13 cellular contexts compared by ENCODE assay signal in the genomic region with DNA sequence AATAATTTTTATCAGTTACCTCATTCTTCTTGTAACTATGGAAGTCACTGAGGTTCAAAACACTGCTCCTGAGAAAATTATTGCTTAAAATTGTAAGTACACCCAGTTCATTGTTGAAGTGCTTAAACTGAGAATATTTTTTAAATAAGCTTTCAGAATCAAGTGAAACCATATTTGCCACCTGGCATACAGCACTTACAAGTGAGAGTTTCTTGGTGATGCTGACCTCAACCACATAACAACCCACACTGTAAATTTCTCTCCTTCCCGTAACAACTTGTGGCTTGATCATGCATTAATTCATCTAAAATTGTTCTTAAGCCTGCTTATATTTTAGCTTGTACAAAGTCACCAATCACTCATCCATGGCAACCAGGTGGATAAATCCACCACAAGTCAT. TPM values are rescaled to one million over a fixed set of nuclear protein-coding genes. Genes with fewer than 3 reads are reported as not detected.
DNase-seq lines count a peak whose midpoint lies in the region; ATAC-seq, FAIRE-seq and TF ChIP-seq lines count a peak whose summit lies in the region.
"Had no signal": no experiment of that assay in that cellular context is flagged by ENCODE, and none has a peak within 500 bp of the region (broad histone marks: within the 10 kb centered on the region; RNA-seq: fewer than 3 reads in every experiment).

No MANE protein-coding gene starts in this region.

- peaks cover 7% of the 10 kb centered on the region for H3K4me1 ChIP-seq in osteoblast (ENCODE audit: insufficient read depth, low read length)

- DNase-seq in GM12891 (ENCODE audit: insufficient read length, low spot score) = no peak
- no peak for DNase-seq in COLO829 (ENCODE audit: low spot score)
- no peak for DNase-seq in GM10248 (ENCODE audit: extremely low spot score)
- no peak for DNase-seq in osteoblast (ENCODE audit: insufficient read length, low spot score, missing footprints)
- no peak for DNase-seq in activated CD4-positive, alpha-beta memory T cell treated with anti-CD3 and anti-CD28 coated beads, Interleukin-2, amount 10 ng/mL, durations not matched to agents 7 days and 5 days
- DNase-seq: activated CD8-positive, alpha-beta memory T cell treated with anti-CD3 and anti-CD28 coated beads, Interleukin-2, amount 50 U/mL, for 4 hours; foreskin melanocyte; midbrain; NCI-H2029 had no signal

- no peaks in the 10 kb centered on the region for H3K36me3 Mint-ChIP-seq in activated CD4-positive, alpha-beta memory T cell treated with anti-CD3 and anti-CD28 coated beads, Interleukin-2, amount 10 ng/mL, durations not matched to agents 7 days and 5 days (ENCODE audit: low read depth)

- FAIRE-seq in GM12891 (lab: Jason Lieb, UNC) = peak; percentile 16

- no peaks in the 10 kb centered on the region for H3K9me3 ChIP-seq in osteoblast (ENCODE audit: low read depth, low read length)

- TF ChIP-seq POLR2A in GM12891 (IDR thresholded peaks at IDR 0.05; ENCODE audit: low read depth, low read length) = peak; percentile 83; the same call in 1 of the 2 replicates
- TF ChIP-seq POLR2A in Raji (IDR thresholded peaks at IDR 0.05; ENCODE audit: insufficient read depth, low read depth, low read length) = peak; percentile 51; the same call in 1 of the 2 replicates

- POLR2A ChIA-PET in GM10248 (lab: Yijun Ruan, JAX) = no interaction called here
- POLR2A ChIA-PET in activated CD4-positive, alpha-beta memory T cell treated with anti-CD3 and anti-CD28 coated beads, Interleukin-2, amount 10 ng/mL, durations not matched to agents 7 days and 5 days (lab: Charles Lee) = interaction anchor here (1.2 kb wide), 1 partner anchor 34 kb away, joined by 4 read pairs; the partner anchor contains the start of gene IMMP2L

- H3K27me3 Mint-ChIP-seq in activated CD4-positive, alpha-beta memory T cell treated with anti-CD3 and anti-CD28 coated beads, Interleukin-2, amount 10 ng/mL, durations not matched to agents 7 days and 5 days = no peaks in the 10 kb centered on the region

- no peak overlapping the region for H3K27ac Mint-ChIP-seq in activated CD4-positive, alpha-beta memory T cell treated with anti-CD3 and anti-CD28 coated beads, Interleukin-2, amount 10 ng/mL, durations not matched to agents 7 days and 5 days

- no peak overlapping the region for H3K4me3 ChIP-seq in osteoblast (ENCODE audit: insufficient read depth, low read length)
- H3K4me3 ChIP-seq: SK-N-MC had no signal

- H4K20me1 ChIP-seq in osteoblast (ENCODE audit: insufficient read depth, low read length) = no peaks in the 10 kb centered on the region

- no peak for TF ChIP-seq CTCF in GM10248 (IDR thresholded peaks at IDR 0.05; ENCODE audit: control extremely low read depth, extremely low read depth, low read depth, missing control alignments)
- TF ChIP-seq CTCF in osteoblast (IDR thresholded peaks at IDR 0.05; ENCODE audit: extremely low read depth, low read depth, low read length) = no peak

- H3K4me3 Mint-ChIP-seq in activated CD4-positive, alpha-beta memory T cell treated with anti-CD3 and anti-CD28 coated beads, Interleukin-2, amount 10 ng/mL, durations not matched to agents 7 days and 5 days = no peak overlapping the region

- peak; percentile 81 for ATAC-seq in GM19468 (IDR thresholded peaks at IDR 0.05; ENCODE audit: extremely low read depth, unreplicated experiment)
- ATAC-seq in HG03045 (IDR thresholded peaks at IDR 0.05; ENCODE audit: unreplicated experiment) = peak; percentile 73

- H3K4me2 ChIP-seq in osteoblast (ENCODE audit: insufficient read depth, low read length) = no peak overlapping the region

- no peak overlapping the region for H3K27ac ChIP-seq in osteoblast (ENCODE audit: low read depth, low read length)
- H3K27ac ChIP-seq: SK-N-MC had no signal

- no peaks in the 10 kb centered on the region for H3K36me3 ChIP-seq in osteoblast (ENCODE audit: insufficient read depth, low read length)

- no peaks in the 10 kb centered on the region for H3K9me3 Mint-ChIP-seq in activated CD4-positive, alpha-beta memory T cell treated with anti-CD3 and anti-CD28 coated beads, Interleukin-2, amount 10 ng/mL, durations not matched to agents 7 days and 5 days

- CTCF ChIA-PET in GM10248 (lab: Yijun Ruan, JAX) = interaction anchor here (1.4 kb wide), 1 partner anchor 8 kb away, joined by 3 read pairs; no protein-coding TSS in a partner anchor
- CTCF ChIA-PET in activated CD4-positive, alpha-beta memory T cell treated with anti-CD3 and anti-CD28 coated beads, Interleukin-2, amount 10 ng/mL, durations not matched to agents 7 days and 5 days (lab: Charles Lee) = no interaction called here

- H3K4me1 Mint-ChIP-seq in activated CD4-positive, alpha-beta memory T cell treated with anti-CD3 and anti-CD28 coated beads, Interleukin-2, amount 10 ng/mL, durations not matched to agents 7 days and 5 days = peaks cover 4% of the 10 kb centered on the region

- no peaks in the 10 kb centered on the region for H3K27me3 ChIP-seq in osteoblast (ENCODE audit: insufficient read depth, low read length)

- H3K79me2 ChIP-seq in osteoblast (ENCODE audit: insufficient read depth, low read length) = no peaks in the 10 kb centered on the region

- no peak overlapping the region for H2AFZ ChIP-seq in osteoblast (ENCODE audit: low read length)

TF ChIP-seq in GM12891, 5 proteins besides CTCF, POLR2A, EP300 and RAD21:
- no peak for TF ChIP-seq TAF1 (IDR thresholded peaks at IDR 0.05; ENCODE audit: low read depth, low read length)
- 0 out of 2 replicates have a peak, but pooled peaks have one; percentile 35 for TF ChIP-seq POU2F2 (IDR thresholded peaks at IDR 0.05; ENCODE audit: low read depth, low read length)
- TF ChIP-seq SPI1 (IDR thresholded peaks at IDR 0.05; ENCODE audit: low read depth, low read length) = no peak
- no peak for TF ChIP-seq PAX5 (IDR thresholded peaks at IDR 0.05; ENCODE audit: insufficient read depth, low read length, severe bottlenecking)
- peak; percentile 88 for TF ChIP-seq POLR2AphosphoS5 (IDR thresholded peaks at IDR 0.05; ENCODE audit: low read depth, low read length)

RNA-seq across cellular contexts. Expression of gene IMMP2L, which starts 34.0 kb away (rescaled TPM):
- 10.2 TPM for polyA plus RNA-seq in GM12891 (2012; ENCODE audit: low read depth, missing spikeins)
- 14.1 and 19.9 TPM in 2 replicates for total RNA-seq in osteoblast
- total RNA-seq in activated CD4-positive, alpha-beta memory T cell treated with anti-CD3 and anti-CD28 coated beads, Interleukin-2, amount 10 ng/mL, durations not matched to agents 7 days and 5 days = 1 to 10 TPM; 5.9 to 7.6 TPM
